Comparison of ENCODE assay signal across 8 cellular contexts in the genomic region with DNA sequence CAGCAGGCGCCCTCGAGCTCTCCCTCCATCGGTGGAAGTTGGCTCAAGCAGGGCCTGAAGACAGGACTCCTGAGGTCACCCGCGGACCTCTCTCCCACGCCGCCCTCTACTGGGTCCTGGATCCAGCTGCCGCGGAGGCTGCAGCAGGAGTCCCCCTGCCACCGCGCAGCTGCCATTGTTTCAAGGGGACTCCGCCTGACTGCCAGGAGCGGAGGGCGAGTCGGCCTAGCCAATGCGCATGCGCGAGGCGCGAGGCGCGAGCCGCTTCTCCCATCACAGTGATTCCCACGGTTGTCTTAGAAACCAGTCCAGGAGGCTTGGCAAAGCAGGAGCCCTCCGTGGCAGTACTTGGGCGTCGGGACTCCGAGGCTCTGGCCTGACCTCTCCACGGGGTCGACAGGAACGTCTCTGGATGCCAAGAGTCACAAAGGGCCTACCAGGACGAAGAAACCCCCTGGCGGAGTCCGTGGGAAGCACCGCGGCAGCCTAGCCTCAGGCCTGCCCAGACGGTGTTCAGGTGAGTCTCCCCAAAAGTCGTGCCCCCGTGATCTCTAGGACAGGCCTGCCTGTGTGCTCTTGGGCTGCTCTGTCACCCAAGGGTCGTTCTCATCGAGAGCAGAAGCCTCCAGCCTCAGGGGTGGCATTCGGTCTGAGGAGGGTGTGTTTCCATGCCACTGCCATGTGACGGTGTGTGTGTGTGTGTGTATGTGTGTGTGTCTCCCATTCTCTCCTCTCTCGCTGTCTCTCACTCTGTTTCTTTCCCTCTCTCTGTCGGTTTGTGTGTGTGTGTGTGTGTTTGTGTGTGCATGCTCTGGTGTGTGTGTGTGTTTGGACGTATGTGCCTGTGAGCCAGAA.
DNase-seq lines count a peak whose midpoint lies in the region; ATAC-seq and TF ChIP-seq lines count a peak whose summit lies in the region.

No MANE protein-coding gene starts in this region.

- peak; percentile 88 for ATAC-seq in GM21529 (IDR thresholded peaks at IDR 0.05; ENCODE audit: unreplicated experiment)

- H3K4me1 ChIP-seq in esophagus (ENCODE audit: control insufficient read depth in 2 of 2, insufficient read depth in 2 of 2, low read length in 1 of 2) (peaks cover 0 to 5% of the 10 kb centered on the region in 2 donors), tibial artery (peaks cover 0 to 8% (median 2%) of the 10 kb centered on the region in 4 donors)

- H3K27ac ChIP-seq in esophagus (ENCODE audit: low read depth in 2 of 2, low read length in 1 of 2) (no peak overlapping the region), tibial artery (no peak overlapping the region)

- DNase-seq in DMS 273 treated with DMSO at 0.1 percent for 48 hours (lab: John Stamatoyannopoulos, UW) (peak; percentile 22), NCI-H1092 treated with DMSO at 0.1 percent for 48 hours (lab: John Stamatoyannopoulos, UW) (peak; percentile 67), osteocyte (ENCODE audit: extremely low spot score, unreplicated experiment) (peak; percentile 85), tibial artery (peak in 1 of 2 donors; percentile 66), NCI-H2029 treated with DMSO at 0.1 percent for 48 hours (lab: John Stamatoyannopoulos, UW) (no peak)
- DNase-seq in activated CD8-positive, alpha-beta memory T cell treated with anti-CD3 and anti-CD28 coated beads for 1 hour (ENCODE audit: extremely low read depth in 1 of 2, low read depth in 1 of 2) = peak; percentile 11 to 32

- H3K9me3 Mint-ChIP-seq in osteocyte (ENCODE audit: unreplicated experiment) = no peaks in the 10 kb centered on the region

- H3K27ac Mint-ChIP-seq in osteocyte (ENCODE audit: unreplicated experiment) = no peak overlapping the region

- peak overlapping the region; percentile 20 to 32 for H3K4me3 ChIP-seq in esophagus (ENCODE audit: low read depth in 1 of 2, low read length in 2 of 2)
- peak overlapping the region; percentile 42 to 51 for H3K4me3 ChIP-seq in tibial artery

- no peaks in the 10 kb centered on the region for H3K36me3 Mint-ChIP-seq in osteocyte (ENCODE audit: unreplicated experiment)

- intact Hi-C loops in tibial artery (cut with DNase I; ENCODE audit: low total_unique reads) = no loop called here

- H3K9me3 ChIP-seq in esophagus (ENCODE audit: control insufficient read depth in 2 of 2, insufficient read depth in 1 of 2, low read depth in 1 of 2, low read length in 1 of 2) = no peaks in the 10 kb centered on the region
- H3K9me3 ChIP-seq in tibial artery = no peaks in the 10 kb centered on the region

- no peaks in the 10 kb centered on the region for H3K27me3 Mint-ChIP-seq in osteocyte (ENCODE audit: unreplicated experiment)

- H3K36me3 ChIP-seq in esophagus (ENCODE audit: control insufficient read depth in 2 of 2, insufficient read depth in 2 of 2, low read length in 1 of 2) (no peaks in the 10 kb centered on the region), tibial artery (no peaks in the 10 kb centered on the region)

- WGBS in esophagus, 2 donors = 27 to 33% methylated on average over 42 to 46 of the region's 46 CpGs

- H3K4me3 Mint-ChIP-seq in osteocyte (ENCODE audit: unreplicated experiment) = peak overlapping the region; percentile 61

- peaks cover 2% of the 10 kb centered on the region for H3K4me1 Mint-ChIP-seq in osteocyte (ENCODE audit: unreplicated experiment)

- no peaks in the 10 kb centered on the region for H3K27me3 ChIP-seq in esophagus (ENCODE audit: control insufficient read depth in 1 of 2, insufficient read depth in 2 of 2, low read length in 2 of 2)
- peaks cover 0 to 5% of the 10 kb centered on the region in 2 donors for H3K27me3 ChIP-seq in tibial artery

- no peak for TF ChIP-seq CTCF in osteocyte (IDR thresholded peaks at IDR 0.05)
- peak in 1 of 2 experiments; percentile 24 for TF ChIP-seq CTCF in tibial artery (IDR thresholded peaks at IDR 0.05)
